ENCODE assay signal across 28 cellular contexts in the genomic region with DNA sequence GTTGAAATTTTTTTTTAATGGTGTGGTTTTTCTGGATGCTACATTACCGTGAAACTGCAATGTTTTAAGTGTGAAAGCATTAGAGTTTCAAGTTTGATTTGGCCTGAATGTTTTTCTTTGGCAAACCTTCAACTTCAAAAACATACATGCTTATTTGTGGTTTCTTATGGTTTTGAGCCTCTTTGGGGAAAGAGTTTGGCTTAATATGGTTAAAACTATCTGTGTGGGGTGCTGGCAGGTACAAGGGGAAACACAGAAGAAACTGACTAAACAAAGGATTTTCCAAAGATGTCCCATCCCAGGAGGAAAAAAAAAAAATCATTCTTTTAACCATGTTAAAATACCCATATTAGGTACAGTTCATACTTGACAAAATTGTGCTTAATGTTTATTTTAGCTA.
"Had no signal": no experiment of that assay in that cellular context is flagged by ENCODE, and none has a peak within 500 bp of the region (broad histone marks: within the 10 kb centered on the region; RNA-seq: fewer than 3 reads in every experiment).

No MANE protein-coding gene starts in this region.

- H3K36me3 ChIP-seq: colonic mucosa, right atrium auricular region, uterus, WERI-Rb-1 had no signal

- H3K27ac Mint-ChIP-seq: activated T-helper 1 cell treated with anti-CD3 and anti-CD28 coated beads, Interleukin-12 subunit alpha, Interleukin-12 subunit beta, Interleukin-2, Interleukin-4 antibody, amounts not matched to agents 30 ng/mL and 10 ng/mL and 1 ng/mL, durations not matched to agents 14 hours and 24 hours and 36 hours; nephron progenitor cell; T-helper 17 cell; type B pancreatic cell had no signal

- H3K4me3 Mint-ChIP-seq: activated T-helper 1 cell treated with anti-CD3 and anti-CD28 coated beads, Interleukin-12 subunit alpha, Interleukin-12 subunit beta, Interleukin-2, Interleukin-4 antibody, amounts not matched to agents 30 ng/mL and 10 ng/mL and 1 ng/mL, durations not matched to agents 14 hours and 24 hours and 36 hours; central memory CD8-positive, alpha-beta T cell; nephron progenitor cell; T-helper 17 cell; type B pancreatic cell had no signal

- H3K27me3 Mint-ChIP-seq: central memory CD8-positive, alpha-beta T cell; T-helper 17 cell; type B pancreatic cell had no signal

- H3K9me3 ChIP-seq: colonic mucosa, testis, uterus had no signal

- H2AFZ ChIP-seq: parathyroid adenoma had no signal

- H3K9ac ChIP-seq: parathyroid adenoma had no signal

- DNase-seq: activated CD4-positive, alpha-beta T cell treated with anti-CD3 and anti-CD28 coated beads for 48 hours; activated CD4-positive, alpha-beta T cell treated with anti-CD3 and anti-CD28 coated beads, Interleukin-2, amount 50 U/mL, for 48 hours; activated CD8-positive, alpha-beta memory T cell treated with anti-CD3 and anti-CD28 coated beads, Interleukin-2, amount 50 U/mL, for 4 hours; activated effector memory CD4-positive, alpha-beta T cell treated with anti-CD3 and anti-CD28 coated beads, Interleukin-2, amount 50 U/mL, for 16 hours; activated naive CD4-positive, alpha-beta T cell treated with anti-CD3 and anti-CD28 coated beads, Interleukin-2, amount 50 U/mL, for 16 hours; activated T-cell treated with anti-CD3 and anti-CD28 coated beads, Interleukin-2, amount 50 U/mL, for 1 hour; amniotic stem cell; colonic mucosa; effector CD8-positive, alpha-beta T cell; foreskin fibroblast; head of caudate nucleus; hippocampal formation; left colon; mammary epithelial cell; nephron progenitor cell; psoas muscle; stimulated activated naive CD8-positive, alpha-beta T cell treated with anti-CD3 and anti-CD28 coated beads, Interleukin-15, Interleukin-2, amounts not matched to agents 100 U/mL and 50 U/mL, for 24 hours; T-helper 17 cell; T1000; testis; uterus; WERI-Rb-1 had no signal

- H3K27ac ChIP-seq: colonic mucosa, parathyroid adenoma, psoas muscle, right atrium auricular region, testis, uterus, WERI-Rb-1 had no signal

- H3K36me3 Mint-ChIP-seq: type B pancreatic cell had no signal

- H3K4me3 ChIP-seq: colonic mucosa, psoas muscle, right atrium auricular region, testis, uterus had no signal

- H3K4me1 ChIP-seq: colonic mucosa, parathyroid adenoma, psoas muscle, right atrium auricular region, testis, uterus had no signal

- H3K27me3 ChIP-seq: colonic mucosa, right atrium auricular region, testis, uterus had no signal

- ATAC-seq: activated CD4-positive, CD25-positive, alpha-beta regulatory T cell treated with anti-CD3 and anti-CD28 coated beads, Interleukin-2, amount 50 U/mL, for 24 hours; left colon; psoas muscle; stimulated activated naive CD8-positive, alpha-beta T cell treated with anti-CD3 and anti-CD28 coated beads, Interleukin-15, Interleukin-2, amounts not matched to agents 100 U/mL and 50 U/mL, for 24 hours; T-helper 17 cell had no signal

- H3K79me2 ChIP-seq: parathyroid adenoma had no signal

- H3K4me1 Mint-ChIP-seq: central memory CD8-positive, alpha-beta T cell; nephron progenitor cell; T-helper 17 cell had no signal
